Comparison of ENCODE assay signal across 9 cellular contexts in genomic region chr2:85324639-85325465, GRCh38. TPM values are rescaled to one million over a fixed set of nuclear protein-coding genes. Genes with fewer than 3 reads are reported as not detected.
DNase-seq lines count a peak whose midpoint lies in the region; ATAC-seq, FAIRE-seq and TF ChIP-seq lines count a peak whose summit lies in the region.
"Had no signal": no experiment of that assay in that cellular context is flagged by ENCODE, and none has a peak within 500 bp of the region (broad histone marks: within the 10 kb centered on the region; RNA-seq: fewer than 3 reads in every experiment).

No MANE protein-coding gene starts in this region.

- 56% methylated on average over 10 of the region's 10 CpGs for WGBS in right cardiac atrium
- 12% methylated on average over 10 of the region's 10 CpGs for WGBS in liver

- H3K4me1 Mint-ChIP-seq in activated naive CD8-positive, alpha-beta T cell treated with anti-CD3 and anti-CD28 coated beads, Interleukin-2, amount 50 U/mL, for 24 hours, result peaks cover 67% of the 10 kb centered on the region

- H3K9me3 ChIP-seq in right cardiac atrium (ENCODE audit: control insufficient read depth, low read length) (no peaks in the 10 kb centered on the region), liver (ENCODE audit: control insufficient read depth in 4 of 4, low read length in 3 of 4) (no peaks in the 10 kb centered on the region)

- no peak for FAIRE-seq in H54 (lab: Jason Lieb, UNC)
- FAIRE-seq: TTC549 had no signal

- no peak for TF ChIP-seq CTCF in liver (IDR thresholded peaks at IDR 0.05; ENCODE audit: low read depth, low read length, missing input control)

- H3K27ac ChIP-seq in right cardiac atrium (ENCODE audit: low read length), result no peak overlapping the region
- peak overlapping the region; percentile 92 to 99 for H3K27ac ChIP-seq in liver (ENCODE audit: low read depth in 1 of 2, low read length in 2 of 2)

- no peaks in the 10 kb centered on the region for H3K27me3 Mint-ChIP-seq in activated naive CD8-positive, alpha-beta T cell treated with anti-CD3 and anti-CD28 coated beads, Interleukin-2, amount 50 U/mL, for 24 hours

- no peak for TF ChIP-seq POLR2A in H54 (IDR thresholded peaks at IDR 0.05; ENCODE audit: low read depth, low read length)

- peak in 1 of 2 donors; percentile 38 for TF ChIP-seq RAD21 in liver (IDR thresholded peaks at IDR 0.05)

- intact Hi-C loops in right cardiac atrium (cut with DNase I), result no loop called here
- intact Hi-C loops in cardiac septum (cut with DNase I), result no loop called here

- H3K4me3 Mint-ChIP-seq in activated naive CD8-positive, alpha-beta T cell treated with anti-CD3 and anti-CD28 coated beads, Interleukin-2, amount 50 U/mL, for 24 hours, result peak overlapping the region; percentile 92

- peak overlapping the region; percentile 98 for H3K27ac Mint-ChIP-seq in activated naive CD8-positive, alpha-beta T cell treated with anti-CD3 and anti-CD28 coated beads, Interleukin-2, amount 50 U/mL, for 24 hours

- peaks cover 76% of the 10 kb centered on the region for H3K36me3 Mint-ChIP-seq in activated naive CD8-positive, alpha-beta T cell treated with anti-CD3 and anti-CD28 coated beads, Interleukin-2, amount 50 U/mL, for 24 hours (ENCODE audit: low read depth)

- H3K4me1 ChIP-seq in right cardiac atrium (ENCODE audit: control insufficient read depth, insufficient read depth, low read length) (peaks cover 8% of the 10 kb centered on the region), liver (ENCODE audit: control insufficient read depth in 4 of 4, insufficient read depth in 4 of 4, low read length in 3 of 4) (peaks cover 11 to 53% (median 35%) of the 10 kb centered on the region in 4 donors)

- H3K4me3 ChIP-seq in right cardiac atrium (ENCODE audit: low read length) (peak overlapping the region; percentile 82), liver (ENCODE audit: low read depth in 1 of 3, low read length in 3 of 3) (peak overlapping the region; percentile 79 to 98 (median 95))

- no peak for ATAC-seq in right cardiac atrium
- ATAC-seq in activated naive CD8-positive, alpha-beta T cell treated with anti-CD3 and anti-CD28 coated beads, Interleukin-2, amount 50 U/mL, for 24 hours, result no peak
- ATAC-seq in GM19328 (IDR thresholded peaks at IDR 0.05; ENCODE audit: unreplicated experiment), result no peak

- no peaks in the 10 kb centered on the region for H3K9me3 Mint-ChIP-seq in activated naive CD8-positive, alpha-beta T cell treated with anti-CD3 and anti-CD28 coated beads, Interleukin-2, amount 50 U/mL, for 24 hours

- peaks cover 0 to 27% (median 22%) of the 10 kb centered on the region in 4 donors for H3K36me3 ChIP-seq in liver (ENCODE audit: control insufficient read depth in 4 of 4, insufficient read depth in 3 of 4, low read depth in 1 of 4, low read length in 3 of 4)

- H3K9ac ChIP-seq in liver (ENCODE audit: low read depth in 1 of 2, low read length in 2 of 2), result peak overlapping the region; percentile 58 to 81

- DNase-seq in right cardiac atrium (no peak), cardiac septum (ENCODE audit: low spot score) (no peak), H54 (ENCODE audit: insufficient read length, low spot score) (no peak), NCI-H524 treated with DMSO at 0.1 percent for 48 hours (lab: John Stamatoyannopoulos, UW) (no peak), medulla oblongata (ENCODE audit: extremely low spot score) (no peak)
- DNase-seq in activated naive CD8-positive, alpha-beta T cell treated with anti-CD3 and anti-CD28 coated beads, Interleukin-2, amount 50 U/mL, for 24 hours, result no peak

- H3K27me3 ChIP-seq in right cardiac atrium (ENCODE audit: control insufficient read depth, insufficient read depth), result no peaks in the 10 kb centered on the region
- H3K27me3 ChIP-seq in liver (ENCODE audit: control insufficient read depth in 4 of 4, insufficient read depth in 4 of 4, low read length in 3 of 4), result no peaks in the 10 kb centered on the region

TF ChIP-seq in liver, 16 proteins besides CTCF, POLR2A, EP300 and RAD21:
- TF ChIP-seq FOXA1 (IDR thresholded peaks at IDR 0.05), result peak; percentile 14
- TF ChIP-seq ZBTB33 (IDR thresholded peaks at IDR 0.05), result peak; percentile 94
- peak; percentile 88 for TF ChIP-seq TAF1 (conservative IDR thresholded peaks at IDR 0.05)
- TF ChIP-seq HNF4G (IDR thresholded peaks at IDR 0.05), result peak; percentile 61
- TF ChIP-seq NR2F2 (IDR thresholded peaks at IDR 0.05), result peak; percentile 47
- peak; percentile 90 to 92 for TF ChIP-seq HNF4A (conservative IDR thresholded peaks at IDR 0.05)
- TF ChIP-seq EGR1 (IDR thresholded peaks at IDR 0.05; ENCODE audit: low read depth in 2 of 2), result peak; percentile 51 to 85
- TF ChIP-seq JUND (IDR thresholded peaks at IDR 0.05), result peak; percentile 70 to 93
- TF ChIP-seq YY1 (IDR thresholded peaks at IDR 0.05), result peak; percentile 83
- peak; percentile 94 for TF ChIP-seq MAX (IDR thresholded peaks at IDR 0.05)
- TF ChIP-seq ATF3 (IDR thresholded peaks at IDR 0.05), result peak; percentile 73
- no peak for TF ChIP-seq GABPA (IDR thresholded peaks at IDR 0.05 in 1 of 2, conservative IDR thresholded peaks at IDR 0.05 in 1 of 2)
- TF ChIP-seq FOXA2 (IDR thresholded peaks at IDR 0.05), result no peak
- TF ChIP-seq SP1 (IDR thresholded peaks at IDR 0.05), result peak; percentile 96
- TF ChIP-seq RXRA (IDR thresholded peaks at IDR 0.05), result peak; percentile 82 to 96
- peak; percentile 83 for TF ChIP-seq REST (IDR thresholded peaks at IDR 0.05)

RNA-seq across cellular contexts. Expression of gene TGOLN2, which starts 2.9 kb away (rescaled TPM):
- total RNA-seq in right cardiac atrium (10 to 100 TPM; 75.4 to 82.6 (median 79.4) TPM), cardiac septum (75.1 TPM), liver (100 to 1,000 TPM in 1 of 2 donors, 10 to 100 TPM in 1; 68.8 to 114 TPM)
- polyA plus RNA-seq in right cardiac atrium (29.9 TPM), liver (10 to 100 TPM; 56.7 to 66.3 TPM)

RNA-seq across cellular contexts. Expression of gene RETSAT, which starts 29.5 kb away (rescaled TPM):
- 10 to 100 TPM; 22.4 to 33.5 (median 27.9) TPM for total RNA-seq in right cardiac atrium
- 31.9 TPM for polyA plus RNA-seq in right cardiac atrium
- total RNA-seq in cardiac septum, result 16.6 TPM
- total RNA-seq in liver, result 100 to 1,000 TPM in 1 of 2 donors, 10 to 100 TPM in 1; 58.5 to 101 TPM
- polyA plus RNA-seq in liver, result 10 to 100 TPM; 22.8 to 82.9 TPM

RNA-seq across cellular contexts. Expression of gene ELMOD3, which starts 29.7 kb away (rescaled TPM):
- total RNA-seq in right cardiac atrium, result 10 to 100 TPM; 11.5 to 16.1 (median 13.0) TPM
- 10.7 TPM for polyA plus RNA-seq in right cardiac atrium
- 9.8 TPM for total RNA-seq in cardiac septum
- total RNA-seq in liver, result 10 to 100 TPM in 1 of 2 donors, 1 to 10 TPM in 1; 5.5 to 15.8 TPM
- 1 to 10 TPM; 6.3 to 9.7 TPM for polyA plus RNA-seq in liver
